Comparison of ENCODE assay signal across 10 cellular contexts in the genomic region with DNA sequence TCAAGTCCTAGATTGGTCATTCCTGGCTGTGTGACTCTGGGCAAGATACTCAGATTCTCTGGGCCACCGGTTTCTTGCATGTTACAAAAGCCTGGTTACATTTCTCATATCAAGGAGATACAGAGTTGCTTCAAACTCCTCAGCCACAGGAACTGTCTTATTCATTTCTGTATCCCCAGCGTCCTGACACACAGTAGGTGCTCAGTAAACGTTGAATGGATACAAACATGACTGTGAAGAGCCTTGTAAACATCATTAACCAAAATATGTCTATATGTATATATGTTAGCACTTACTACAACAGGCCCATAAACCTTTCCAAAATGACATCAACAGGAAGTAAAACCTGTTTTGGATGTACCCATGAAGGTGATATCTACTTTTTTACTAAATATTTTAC. TPM values are rescaled to one million over a fixed set of nuclear protein-coding genes. Genes with fewer than 3 reads are reported as not detected.
DNase-seq lines count a peak whose midpoint lies in the region; ATAC-seq, FAIRE-seq and TF ChIP-seq lines count a peak whose summit lies in the region.
"Had no signal": no experiment of that assay in that cellular context is flagged by ENCODE, and none has a peak within 500 bp of the region (broad histone marks: within the 10 kb centered on the region; RNA-seq: fewer than 3 reads in every experiment).

No MANE protein-coding gene starts in this region.

- H3K27ac ChIP-seq in 22Rv1: peak overlapping the region; percentile 78; the same call in 1 of the 2 replicates
- H3K27ac ChIP-seq in GM12878 (ENCODE audit: control insufficient read depth, insufficient read depth): no peak overlapping the region

- H3K27me3 ChIP-seq in GM12878 (replicated peaks in 1 of 2; ENCODE audit: control insufficient read depth in 2 of 2, insufficient read depth in 2 of 2, low read length in 1 of 2): no peaks in the 10 kb centered on the region

- no peaks in the 10 kb centered on the region for H4K20me1 ChIP-seq in GM12878 (ENCODE audit: control insufficient read depth, insufficient read depth)

- no peak overlapping the region for H2AFZ ChIP-seq in GM12878 (ENCODE audit: control insufficient read depth, low read depth, low read length)

- no peak overlapping the region for H3K4me3 ChIP-seq in GM12878

- peaks cover 0 to 5% of the 10 kb centered on the region in 2 donors for H3K36me3 Mint-ChIP-seq in naive B cell

- H3K4me2 ChIP-seq in GM12878 (ENCODE audit: control insufficient read depth, insufficient read depth): peak overlapping the region; percentile 93

- no peaks in the 10 kb centered on the region for H3K9me3 Mint-ChIP-seq in naive B cell
- H3K9me3 Mint-ChIP-seq: dendritic cell treated with granulocyte-macrophage colony-stimulating factor and Interleukin-4, amounts not matched to agents 40 ng/mL and 50 ng/mL, for 4 days had no signal

- TF ChIP-seq RAD21 in GM12878 (IDR thresholded peaks at IDR 0.05; ENCODE audit: insufficient read depth, low read depth, low read length): no peak

- peaks cover 19% of the 10 kb centered on the region for H3K4me1 ChIP-seq in GM12878 (ENCODE audit: control insufficient read depth, insufficient read depth, low read length)

- H3K79me2 ChIP-seq in GM12878 (ENCODE audit: control insufficient read depth, insufficient read depth, low read length): peaks cover 5% of the 10 kb centered on the region

- DNase-seq in HEK293T (ENCODE audit: extremely low spot score): peak; percentile 5
- DNase-seq in GM12878 (ENCODE audit: low read depth, low spot score): no peak
- DNase-seq in naive B cell: no peak
- no peak for DNase-seq in NCI-H1436 treated with DMSO at 0.1 percent for 48 hours (lab: John Stamatoyannopoulos, UW)
- no peak for DNase-seq in head of caudate nucleus
- DNase-seq: left cardiac atrium had no signal

- RAD21 ChIA-PET in GM12878 (lab: Charles Lee; ENCODE audit: unreplicated experiment): interaction anchor here (1.1 to 2.2 kb wide), 2 partner anchors 53 to 129 kb away, joined by 4 to 17 read pairs; a partner anchor contains a TSS

- POLR2A ChIA-PET in HEK293T (lab: Yijun Ruan, JAX) (no interaction called here), GM12878 (lab: Charles Lee) (interaction anchor here (0.7 kb wide), 2 partner anchors 60 to 543 kb away, joined by 3 to 4 read pairs; no protein-coding TSS in a partner anchor)

- SMC1A ChIA-PET in GM12878 (lab: Charles Lee; ENCODE audit: uncharacterized antibody, unreplicated experiment): interaction anchor here (1.2 kb wide), 1 partner anchor 233 kb away, joined by 3 read pairs; a partner anchor contains a TSS

- peak overlapping the region in 3 of 6 donors; percentile 7 to 88 (median 67) for H3K27ac Mint-ChIP-seq in naive B cell

- CTCF ChIA-PET in HEK293T (lab: Yijun Ruan, JAX) (no interaction called here), GM12878 (lab: Yijun Ruan, JAX) (interaction anchor here (1.1 to 2.7 kb wide), 4 partner anchors 33 to 164 kb away, joined by 4 to 9 read pairs (median 6); a partner anchor contains a TSS)

- intact Hi-C loops in GM12878 (cut with micrococcal nuclease; ENCODE audit: unreplicated experiment): loop anchor here (10.0 kb wide), 2 partner anchors 230 to 680 kb away; a partner anchor contains a TSS
- intact Hi-C loops in head of caudate nucleus (cut with DNase I): loop anchor here (2.0 to 10.0 kb wide), 2 partner anchors 22 to 120 kb away; a partner anchor contains a TSS

- ATAC-seq in GM12878 (no peak), naive B cell (ENCODE audit: low read depth in 2 of 2) (no peak), GM18502 (IDR thresholded peaks at IDR 0.05; ENCODE audit: poor library complexity, unreplicated experiment) (no peak), GM21515 (IDR thresholded peaks at IDR 0.05; ENCODE audit: unreplicated experiment) (no peak)
- ATAC-seq: left cardiac atrium had no signal

- WGBS in GM12878 (ENCODE audit: insufficient coverage, insufficient replicate concordance, low lambda C conversion rate, missing lambda C conversion rate): 56% methylated on average over 3 of the region's 3 CpGs

- no peaks in the 10 kb centered on the region for H3K27me3 Mint-ChIP-seq in naive B cell

- TF ChIP-seq EP300 in GM12878 (IDR thresholded peaks at IDR 0.05; ENCODE audit: borderline replicate concordance in 1 of 2, control insufficient read depth in 1 of 2, low read depth in 2 of 2, low read length in 2 of 2): no peak

- in situ Hi-C loops in GM12878 (cut with MboI): no loop called here

- TSS peak; percentile 51 for BruUV-seq in GM12878 (replicated peaks; lab: Mats Ljungman, UMichigan)

- FAIRE-seq in GM12878 (lab: Jason Lieb, UNC): no peak

- no peak for TF ChIP-seq POLR2A in GM12878 (IDR thresholded peaks at IDR 0.05; ENCODE audit: low read depth, low read length)

- H3K4me3 Mint-ChIP-seq in naive B cell: peak overlapping the region in 7 of 8 donors; percentile 47 to 89 (median 82)

- TF ChIP-seq CTCF in 22Rv1 (IDR thresholded peaks at IDR 0.05): no peak
- no peak for TF ChIP-seq CTCF in GM12878 (IDR thresholded peaks at IDR 0.05 in 2 of 3, conservative IDR thresholded peaks at IDR 0.05 in 1 of 3; ENCODE audit: control insufficient read depth in 2 of 3, extremely low read depth in 1 of 3, insufficient read depth in 1 of 3, low read depth in 3 of 3, low read length in 3 of 3)

- peaks cover 26 to 51% (median 41%) of the 10 kb centered on the region in 3 donors for H3K4me1 Mint-ChIP-seq in naive B cell

- no peak overlapping the region for H3K9ac ChIP-seq in GM12878 (ENCODE audit: control insufficient read depth, insufficient read depth, low read length)

- no peaks in the 10 kb centered on the region for H3K9me3 ChIP-seq in GM12878 (replicated peaks; ENCODE audit: control insufficient read depth, insufficient read depth, low read length)

- H3K36me3 ChIP-seq in GM12878 (ENCODE audit: control insufficient read depth in 2 of 2, insufficient read depth in 2 of 2, low read length in 1 of 2): no peaks in the 10 kb centered on the region; a peak in 1 of 4 replicates

RNA-seq across cellular contexts. Expression of a gene that starts 1.6 kb away (rescaled TPM):
- total RNA-seq in GM12878 (2013; cell fraction: nucleolus; rRNA removed): 8.3 and 9.2 TPM in 2 replicates
- 48.0 and 52.8 TPM in 2 replicates for total RNA-seq in GM12878 (2014; rRNA removed)
- total RNA-seq in GM12878 (2014; rRNA removed; fragmentation: Illumina TruSeq; extraction: Trizol): 21.1 and 22.4 TPM in 2 replicates
- total RNA-seq in GM12878 (2021): 46.5 and 51.0 TPM in 2 replicates
- 11.4 TPM for polyA plus RNA-seq in GM12878 (2011; ENCODE audit: low read depth)
- polyA plus RNA-seq in GM12878 (2011; rRNA removed): 19.0 and 28.7 TPM in 2 replicates
- polyA plus RNA-seq in GM12878 (2011; cell fraction: cytosol; rRNA removed): 34.6 and 53.1 TPM in 2 replicates
- polyA plus RNA-seq in GM12878 (2011; cell fraction: nucleus; rRNA removed): 37.9 and 40.0 TPM in 2 replicates
- polyA plus RNA-seq in GM12878 (2012): 20.3 and 25.4 TPM in 2 replicates
- polyA plus RNA-seq in GM12878 (2014; fragmentation: Illumina TruSeq; extraction: Trizol): 4.5 and 18.4 TPM in 2 replicates
- polyA plus RNA-seq in GM12878 (2014; fragmentation: Nextera tagmentation; extraction: Ambion mirVana): 1 to 10 TPM; 1.6 to 4.4 TPM
- polyA plus RNA-seq in GM12878 (2014; rRNA removed): 51.5 and 52.7 TPM in 2 replicates
- 10 to 100 TPM; 45.1 to 50.2 TPM for polyA plus RNA-seq in GM12878 (2016; fragmentation: Nextera tagmentation; extraction: Ambion mirVana)
- polyA minus RNA-seq in GM12878 (2011; rRNA and poly(A)+ RNA removed): 11.5 and 20.6 TPM in 2 replicates
- 12.3 and 13.3 TPM in 2 replicates for polyA minus RNA-seq in GM12878 (2011; cell fraction: cytosol; rRNA and poly(A)+ RNA removed)
- 4.8 and 10.5 TPM in 2 replicates for polyA minus RNA-seq in GM12878 (2011; cell fraction: nucleus; rRNA and poly(A)+ RNA removed)
- polyA plus RNA-seq in naive B cell (ENCODE audit: low read depth in 6 of 6): 10 to 100 TPM; 42.3 to 64.4 (median 55.2) TPM

RNA-seq across cellular contexts. Expression of a gene that starts 26.2 kb away (rescaled TPM):
- 16.4 and 16.5 TPM in 2 replicates for total RNA-seq in GM12878 (2013; cell fraction: nucleolus; rRNA removed)
- total RNA-seq in GM12878 (2014; rRNA removed) (314 and 348 TPM in 2 replicates), GM12878 (2014; rRNA removed; fragmentation: Illumina TruSeq; extraction: Trizol) (153 and 159 TPM in 2 replicates), GM12878 (2021) (160 and 170 TPM in 2 replicates)
- polyA plus RNA-seq in GM12878 (2011; ENCODE audit: low read depth): 108 TPM
- polyA plus RNA-seq in GM12878 (2011; rRNA removed) (113 and 155 TPM in 2 replicates), GM12878 (2014; fragmentation: Illumina TruSeq; extraction: Trizol) (61.4 and 152 TPM in 2 replicates), GM12878 (2014; fragmentation: Nextera tagmentation; extraction: Ambion mirVana) (100 to 1,000 TPM; 196 to 327 TPM), GM12878 (2014; rRNA removed) (343 and 345 TPM in 2 replicates), GM12878 (2016; fragmentation: Nextera tagmentation; extraction: Ambion mirVana) (100 to 1,000 TPM; 191 to 218 TPM), naive B cell (ENCODE audit: low read depth in 6 of 6) (100 to 1,000 TPM; 137 to 220 (median 172) TPM)
- 357 and 366 TPM in 2 replicates for polyA plus RNA-seq in GM12878 (2011; cell fraction: cytosol; rRNA removed)
- 108 and 121 TPM in 2 replicates for polyA plus RNA-seq in GM12878 (2011; cell fraction: nucleus; rRNA removed)
- polyA plus RNA-seq in GM12878 (2012): 230 and 260 TPM in 2 replicates
- 56.8 and 166 TPM in 2 replicates for polyA minus RNA-seq in GM12878 (2011; rRNA and poly(A)+ RNA removed)
- polyA minus RNA-seq in GM12878 (2011; cell fraction: cytosol; rRNA and poly(A)+ RNA removed): 76.2 and 82.9 TPM in 2 replicates
- 26.5 and 33.9 TPM in 2 replicates for polyA minus RNA-seq in GM12878 (2011; cell fraction: nucleus; rRNA and poly(A)+ RNA removed)

RNA-seq across cellular contexts. Expression of a gene that starts 26.3 kb away (rescaled TPM):
- total RNA-seq in GM12878 (2013; cell fraction: nucleolus; rRNA removed): 65.7 and 66.1 TPM in 2 replicates
- total RNA-seq in GM12878 (2014; rRNA removed): 50.3 and 52.3 TPM in 2 replicates
- 84.2 and 98.1 TPM in 2 replicates for total RNA-seq in GM12878 (2014; rRNA removed; fragmentation: Illumina TruSeq; extraction: Trizol)
- 89.2 and 90.8 TPM in 2 replicates for total RNA-seq in GM12878 (2021)
- 50.5 TPM for polyA plus RNA-seq in GM12878 (2011; ENCODE audit: low read depth)
- polyA plus RNA-seq in GM12878 (2011; rRNA removed): 68.8 and 93.8 TPM in 2 replicates
- polyA plus RNA-seq in GM12878 (2011; cell fraction: cytosol; rRNA removed): 87.9 and 103 TPM in 2 replicates
- polyA plus RNA-seq in GM12878 (2011; cell fraction: nucleus; rRNA removed): 86.0 and 103 TPM in 2 replicates
- 49.5 and 61.0 TPM in 2 replicates for polyA plus RNA-seq in GM12878 (2012)
- 61.5 and 105 TPM in 2 replicates for polyA plus RNA-seq in GM12878 (2014; fragmentation: Illumina TruSeq; extraction: Trizol)
- 100 to 1,000 TPM; 177 to 196 TPM for polyA plus RNA-seq in GM12878 (2014; fragmentation: Nextera tagmentation; extraction: Ambion mirVana)
- 122 and 128 TPM in 2 replicates for polyA plus RNA-seq in GM12878 (2014; rRNA removed)
- polyA plus RNA-seq in GM12878 (2016; fragmentation: Nextera tagmentation; extraction: Ambion mirVana): 100 to 1,000 TPM; 231 to 276 TPM
- polyA minus RNA-seq in GM12878 (2011; rRNA and poly(A)+ RNA removed): 33.9 and 41.8 TPM in 2 replicates
- 20.8 and 23.2 TPM in 2 replicates for polyA minus RNA-seq in GM12878 (2011; cell fraction: cytosol; rRNA and poly(A)+ RNA removed)
- 48.2 and 102 TPM in 2 replicates for polyA minus RNA-seq in GM12878 (2011; cell fraction: nucleus; rRNA and poly(A)+ RNA removed)
- polyA plus RNA-seq in naive B cell (ENCODE audit: low read depth in 6 of 6): 10 to 100 TPM; 15.9 to 39.6 (median 26.5) TPM

RNA-seq across cellular contexts. Expression of a gene that starts 33.5 kb away (rescaled TPM):
- total RNA-seq in GM12878 (2013; cell fraction: nucleolus; rRNA removed): 47.4 and 58.1 TPM in 2 replicates
- 35.1 and 35.8 TPM in 2 replicates for total RNA-seq in GM12878 (2014; rRNA removed)
- 34.6 and 35.4 TPM in 2 replicates for total RNA-seq in GM12878 (2014; rRNA removed; fragmentation: Illumina TruSeq; extraction: Trizol)
- 33.7 and 34.8 TPM in 2 replicates for total RNA-seq in GM12878 (2021)
- polyA plus RNA-seq in GM12878 (2011; ENCODE audit: low read depth): 17.2 TPM
- 34.1 and 37.6 TPM in 2 replicates for polyA plus RNA-seq in GM12878 (2011; rRNA removed)
- polyA plus RNA-seq in GM12878 (2011; cell fraction: cytosol; rRNA removed): 27.8 and 28.5 TPM in 2 replicates
- polyA plus RNA-seq in GM12878 (2011; cell fraction: nucleus; rRNA removed): 31.4 and 32.4 TPM in 2 replicates
- polyA plus RNA-seq in GM12878 (2012): 18.7 and 20.2 TPM in 2 replicates
- polyA plus RNA-seq in GM12878 (2014; fragmentation: Illumina TruSeq; extraction: Trizol): 41.7 and 43.5 TPM in 2 replicates
- polyA plus RNA-seq in GM12878 (2014; fragmentation: Nextera tagmentation; extraction: Ambion mirVana): 10 to 100 TPM; 19.0 to 20.7 TPM
- 29.3 and 30.8 TPM in 2 replicates for polyA plus RNA-seq in GM12878 (2014; rRNA removed)
- polyA plus RNA-seq in GM12878 (2016; fragmentation: Nextera tagmentation; extraction: Ambion mirVana): 10 to 100 TPM; 39.2 to 45.1 TPM
- 41.2 and 63.0 TPM in 2 replicates for polyA minus RNA-seq in GM12878 (2011; rRNA and poly(A)+ RNA removed)
- polyA minus RNA-seq in GM12878 (2011; cell fraction: cytosol; rRNA and poly(A)+ RNA removed): 15.1 and 16.4 TPM in 2 replicates
- polyA minus RNA-seq in GM12878 (2011; cell fraction: nucleus; rRNA and poly(A)+ RNA removed): 13.3 and 17.8 TPM in 2 replicates
- polyA plus RNA-seq in naive B cell (ENCODE audit: low read depth in 6 of 6): 10 to 100 TPM; 11.0 to 16.3 (median 13.3) TPM

RNA-seq across cellular contexts. Expression of a gene that starts 49.4 kb away (rescaled TPM):
- 32.8 and 65.0 TPM in 2 replicates for total RNA-seq in GM12878 (2013; cell fraction: nucleolus; rRNA removed)
- total RNA-seq in GM12878 (2014; rRNA removed): 3.4 and 3.6 TPM in 2 replicates
- 1.7 and 1.8 TPM in 2 replicates for total RNA-seq in GM12878 (2014; rRNA removed; fragmentation: Illumina TruSeq; extraction: Trizol)
- total RNA-seq in GM12878 (2021): 6.4 and 7.2 TPM in 2 replicates
- 7.5 TPM for polyA plus RNA-seq in GM12878 (2011; ENCODE audit: low read depth)
- polyA plus RNA-seq in GM12878 (2011; rRNA removed): 3.2 and 4.0 TPM in 2 replicates
- 2.3 and 3.0 TPM in 2 replicates for polyA plus RNA-seq in GM12878 (2011; cell fraction: cytosol; rRNA removed)
- polyA plus RNA-seq in GM12878 (2011; cell fraction: nucleus; rRNA removed): 6.8 and 7.8 TPM in 2 replicates
- polyA plus RNA-seq in GM12878 (2012): 3.7 and 6.9 TPM in 2 replicates
- polyA plus RNA-seq in GM12878 (2014; fragmentation: Illumina TruSeq; extraction: Trizol): 3.0 and 3.8 TPM in 2 replicates
- polyA plus RNA-seq in GM12878 (2014; fragmentation: Nextera tagmentation; extraction: Ambion mirVana): under 1 TPM; 0.44 to 0.69 TPM
- polyA plus RNA-seq in GM12878 (2014; rRNA removed): 4.6 and 5.4 TPM in 2 replicates
- polyA plus RNA-seq in GM12878 (2016; fragmentation: Nextera tagmentation; extraction: Ambion mirVana): 1 to 10 TPM; 1.0 to 1.3 TPM
- polyA minus RNA-seq in GM12878 (2011; rRNA and poly(A)+ RNA removed): 3.6 and 4.6 TPM in 2 replicates
- polyA minus RNA-seq in GM12878 (2011; cell fraction: cytosol; rRNA and poly(A)+ RNA removed): 1.1 and 2.1 TPM in 2 replicates
- 2.9 and 3.2 TPM in 2 replicates for polyA minus RNA-seq in GM12878 (2011; cell fraction: nucleus; rRNA and poly(A)+ RNA removed)
- 1 to 10 TPM; 1.8 to 4.1 (median 2.5) TPM for polyA plus RNA-seq in naive B cell (ENCODE audit: low read depth in 6 of 6)
